Comparison of ENCODE assay signal across 28 cellular contexts in genomic region chr5:44511596-44511995, GRCh38.
"Had no signal": no experiment of that assay in that cellular context is flagged by ENCODE, and none has a peak within 500 bp of the region (broad histone marks: within the 10 kb centered on the region; RNA-seq: fewer than 3 reads in every experiment).

No MANE protein-coding gene starts in this region.

- H3K36me3 Mint-ChIP-seq: mesothelial cell of epicardium; naive B cell; stimulated activated naive B cell treated with anti-CD40 and anti-IgM and Interleukin-4, amounts not matched to agents 10 μg/mL and 1 μg/mL and 100 μg/mL, for 72 hours had no signal

- H3K9me3 ChIP-seq: left lung, lower lobe of right lung, ovary, stomach, testis, thyroid gland, transverse colon, upper lobe of left lung, vagina had no signal

- H3K4me3 ChIP-seq: left lung, lower lobe of right lung, ovary, skin epidermis, stomach, testis, thyroid gland, transverse colon, upper lobe of left lung, vagina had no signal

- DNase-seq: hippocampal formation; left colon; left lung; lower lobe of right lung; mammary epithelial cell; mesenchymal stem cell; naive B cell; natural killer cell; nephron progenitor cell; ovary; retina; right cardiac atrium; stimulated activated CD4-positive, alpha-beta T cell treated with anti-CD3 and anti-CD28 coated beads, Interleukin-12 subunit alpha, Interleukin-12 subunit beta, amount 100 ng/mL, for 4 hours; stimulated activated CD4-positive, alpha-beta T cell treated with anti-CD3 and anti-CD28 coated beads, Interleukin-15, amount 100 ng/mL, for 24 hours; stimulated activated CD4-positive, alpha-beta T cell treated with anti-CD3 and anti-CD28 coated beads, Interleukin-2, amount 100 ng/mL, for 24 hours; stimulated activated CD4-positive, alpha-beta T cell treated with anti-CD3 and anti-CD28 coated beads, Interleukin-4, amount 100 ng/mL, for 1 hour; stimulated activated naive B cell treated with anti-CD40 and anti-IgM and Interleukin-4, amounts not matched to agents 10 μg/mL and 1 μg/mL and 100 μg/mL, for 72 hours; stimulated activated naive CD8-positive, alpha-beta T cell treated with anti-CD3 and anti-CD28 coated beads, Interleukin-15, Interleukin-2, amounts not matched to agents 100 U/mL and 50 U/mL, for 24 hours; stomach; testis; thyroid gland; transverse colon; upper lobe of left lung had no signal

- H3K27ac Mint-ChIP-seq: mesothelial cell of epicardium; naive B cell; natural killer cell; nephron progenitor cell; progenitor cell of endocrine pancreas; stimulated activated naive B cell treated with anti-CD40 and anti-IgM and Interleukin-4, amounts not matched to agents 10 μg/mL and 1 μg/mL and 100 μg/mL, for 72 hours had no signal

- FAIRE-seq: keratinocyte had no signal

- H3K27me3 ChIP-seq: left lung, ovary, stomach, testis, thyroid gland, transverse colon, upper lobe of left lung, vagina had no signal

- H3K4me1 Mint-ChIP-seq: mesothelial cell of epicardium; naive B cell; natural killer cell; stimulated activated naive B cell treated with anti-CD40 and anti-IgM and Interleukin-4, amounts not matched to agents 10 μg/mL and 1 μg/mL and 100 μg/mL, for 72 hours had no signal

- H3K27me3 Mint-ChIP-seq: naive B cell; progenitor cell of endocrine pancreas; stimulated activated naive B cell treated with anti-CD40 and anti-IgM and Interleukin-4, amounts not matched to agents 10 μg/mL and 1 μg/mL and 100 μg/mL, for 72 hours had no signal

- H3K9me3 Mint-ChIP-seq: mesothelial cell of epicardium, nephron progenitor cell had no signal

- H3K4me3 Mint-ChIP-seq: mesothelial cell of epicardium; naive B cell; natural killer cell; nephron progenitor cell; stimulated activated naive B cell treated with anti-CD40 and anti-IgM and Interleukin-4, amounts not matched to agents 10 μg/mL and 1 μg/mL and 100 μg/mL, for 72 hours had no signal

- H3K27ac ChIP-seq: left lung, lower lobe of right lung, ovary, skin epidermis, stomach, testis, thyroid gland, transverse colon, upper lobe of left lung, vagina had no signal

- H3K4me1 ChIP-seq: left lung, lower lobe of right lung, stomach, testis, thyroid gland, transverse colon, upper lobe of left lung, vagina had no signal

- H3K36me3 ChIP-seq: left lung, lower lobe of right lung, ovary, stomach, thyroid gland, transverse colon, upper lobe of left lung, vagina had no signal
